ENCODE assay signal across 25 cellular contexts in genomic region chr6:19551611-19552010, GRCh38.
"Had no signal": no experiment of that assay in that cellular context is flagged by ENCODE, and none has a peak within 500 bp of the region (broad histone marks: within the 10 kb centered on the region; RNA-seq: fewer than 3 reads in every experiment).

No MANE protein-coding gene starts in this region.

- H3K79me2 ChIP-seq: hepatocyte, parathyroid adenoma had no signal

- FAIRE-seq: endothelial cell of umbilical vein had no signal

- H3K36me3 ChIP-seq: esophagus squamous epithelium, prostate gland, right lobe of liver, suprapubic skin, thyroid gland, uterus had no signal

- H3K4me3 ChIP-seq: coronary artery, esophagus squamous epithelium, hepatocyte, lung, prostate gland, right lobe of liver, suprapubic skin, thyroid gland, uterus had no signal

- H3K4me2 ChIP-seq: hepatocyte had no signal

- H3K9me3 ChIP-seq: esophagus squamous epithelium, prostate gland, right lobe of liver, suprapubic skin, thyroid gland, uterus had no signal

- DNase-seq: effector CD4-positive, alpha-beta T cell; endodermal cell; esophagus squamous epithelium; foreskin fibroblast; head of caudate nucleus; left cardiac atrium; left ventricle myocardium superior; mesendoderm; naive B cell; occipital lobe; retina; right lobe of liver; stimulated activated CD4-positive, alpha-beta T cell treated with anti-CD3 and anti-CD28 coated beads, Interleukin-4, amount 100 ng/mL, for 1 hour; stimulated activated CD8-positive, alpha-beta memory T cell treated with anti-CD3 and anti-CD28 coated beads, Interleukin-4, amount 100 ng/mL, for 48 hours; stimulated activated naive CD8-positive, alpha-beta T cell treated with anti-CD3 and anti-CD28 coated beads, Interleukin-15, Interleukin-2, amounts not matched to agents 100 U/mL and 50 U/mL, for 24 hours; thyroid gland; uterus had no signal

- H3K27ac ChIP-seq: coronary artery, esophagus squamous epithelium, hepatocyte, parathyroid adenoma, prostate gland, right lobe of liver, suprapubic skin, thyroid gland, uterus had no signal

- H3K4me1 ChIP-seq: prostate gland, right lobe of liver, uterus had no signal

- H3K27me3 ChIP-seq: esophagus squamous epithelium, hepatocyte, right lobe of liver, suprapubic skin, thyroid gland, uterus had no signal

- ATAC-seq: left cardiac atrium; left ventricle myocardium superior; right lobe of liver; stimulated activated effector memory CD8-positive, alpha-beta T cell treated with anti-CD3 and anti-CD28 coated beads, Interleukin-12 subunit alpha, Interleukin-12 subunit beta, amount 100 ng/mL, for 72 hours; stimulated activated naive CD8-positive, alpha-beta T cell treated with anti-CD3 and anti-CD28 coated beads, Interleukin-15, Interleukin-2, amounts not matched to agents 100 U/mL and 50 U/mL, for 24 hours had no signal
